Comparison of ENCODE assay signal across 14 cellular contexts in the genomic region with DNA sequence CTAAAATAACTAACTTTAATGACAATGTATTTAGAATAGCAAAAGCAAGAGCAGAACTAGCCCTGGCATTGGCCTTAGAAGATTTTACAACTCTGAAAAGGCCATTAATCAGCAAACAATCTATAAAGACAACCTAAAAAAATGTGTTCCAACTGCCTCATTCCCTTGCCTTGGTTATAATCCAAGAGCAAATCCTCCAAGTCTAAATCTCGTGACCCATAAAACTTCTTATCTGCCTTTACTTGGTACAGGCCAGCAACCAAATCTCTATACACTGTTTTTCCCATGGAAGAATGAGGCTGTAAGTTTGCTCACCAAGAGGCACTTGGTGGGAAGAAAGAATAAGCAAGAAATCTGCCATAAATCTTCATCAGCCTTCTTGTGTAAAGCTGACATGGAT.
"Had no signal": no experiment of that assay in that cellular context is flagged by ENCODE, and none has a peak within 500 bp of the region (broad histone marks: within the 10 kb centered on the region; RNA-seq: fewer than 3 reads in every experiment).

No MANE protein-coding gene starts in this region.

- H3K4me3 Mint-ChIP-seq: endodermal cell; memory B cell; stimulated activated naive B cell treated with anti-CD40 and anti-IgM and Interleukin-4, amounts not matched to agents 10 μg/mL and 1 μg/mL and 100 μg/mL, for 72 hours; T-helper 17 cell; type B pancreatic cell had no signal

- H3K27me3 Mint-ChIP-seq: T-helper 17 cell, type B pancreatic cell had no signal

- H3K4me1 Mint-ChIP-seq: endodermal cell; memory B cell; stimulated activated naive B cell treated with anti-CD40 and anti-IgM and Interleukin-4, amounts not matched to agents 10 μg/mL and 1 μg/mL and 100 μg/mL, for 72 hours; T-helper 17 cell had no signal

- DNase-seq: activated CD4-positive, alpha-beta T cell treated with anti-CD3 and anti-CD28 coated beads, Interleukin-2, amount 50 U/mL, for 1 hour; activated naive CD4-positive, alpha-beta T cell treated with anti-CD3 and anti-CD28 coated beads, Interleukin-2, amount 50 U/mL, for 16 hours; amniotic stem cell; endodermal cell; erythroblast; foreskin fibroblast; glutamatergic neuron; stimulated activated CD4-positive, alpha-beta T cell treated with anti-CD3 and anti-CD28 coated beads, Interleukin-2, amount 100 ng/mL, for 24 hours; stimulated activated naive B cell treated with anti-CD40 and anti-IgM and Interleukin-4, amounts not matched to agents 10 μg/mL and 1 μg/mL and 100 μg/mL, for 72 hours; T-helper 17 cell had no signal

- H3K4me3 ChIP-seq: skin epidermis had no signal

- ATAC-seq: left lobe of liver; stimulated activated naive B cell treated with anti-CD40 and anti-IgM and Interleukin-4, amounts not matched to agents 10 μg/mL and 1 μg/mL and 100 μg/mL, for 72 hours; T-helper 17 cell had no signal

- H3K27ac ChIP-seq: skin epidermis had no signal

- H3K36me3 Mint-ChIP-seq: memory B cell; stimulated activated naive B cell treated with anti-CD40 and anti-IgM and Interleukin-4, amounts not matched to agents 10 μg/mL and 1 μg/mL and 100 μg/mL, for 72 hours; type B pancreatic cell had no signal

- H3K27ac Mint-ChIP-seq: endodermal cell; memory B cell; stimulated activated naive B cell treated with anti-CD40 and anti-IgM and Interleukin-4, amounts not matched to agents 10 μg/mL and 1 μg/mL and 100 μg/mL, for 72 hours; T-helper 17 cell; type B pancreatic cell had no signal

- H3K9me3 Mint-ChIP-seq: memory B cell; stimulated activated naive B cell treated with anti-CD40 and anti-IgM and Interleukin-4, amounts not matched to agents 10 μg/mL and 1 μg/mL and 100 μg/mL, for 72 hours; type B pancreatic cell had no signal
